22 cellular contexts compared by ENCODE assay signal in genomic region chr4:74942918-74943253, GRCh38. TPM values are rescaled to one million over a fixed set of nuclear protein-coding genes. Genes with fewer than 3 reads are reported as not detected.
DNase-seq lines count a peak whose midpoint lies in the region; ATAC-seq, FAIRE-seq and TF ChIP-seq lines count a peak whose summit lies in the region.
"Had no signal": no experiment of that assay in that cellular context is flagged by ENCODE, and none has a peak within 500 bp of the region (broad histone marks: within the 10 kb centered on the region; RNA-seq: fewer than 3 reads in every experiment).

No MANE protein-coding gene starts in this region.

- no peaks in the 10 kb centered on the region for H3K79me2 ChIP-seq in H1 (ENCODE audit: control insufficient read depth in 1 of 2, insufficient read depth in 2 of 2, low read length in 2 of 2)

- H2BK120ac ChIP-seq in H1 (replicated peaks; ENCODE audit: low read depth, low read length) = no peak overlapping the region

- no peak overlapping the region for H4K8ac ChIP-seq in H1 (ENCODE audit: extremely low read depth, insufficient read depth, low read length)

- intact Hi-C loops in tibial artery (cut with DNase I; ENCODE audit: low total_unique reads) = no loop called here

- ATAC-seq in HG02884 (IDR thresholded peaks at IDR 0.05; ENCODE audit: unreplicated experiment) (peak; percentile 55), HG02981 (IDR thresholded peaks at IDR 0.05; ENCODE audit: unreplicated experiment) (no peak)

- TF ChIP-seq CTCF in H1 (IDR thresholded peaks at IDR 0.05; ENCODE audit: control extremely low read depth in 1 of 3, insufficient read depth in 1 of 3, low read depth in 1 of 3, low read length in 3 of 3) = no peak
- TF ChIP-seq CTCF in tibial artery (IDR thresholded peaks at IDR 0.05) = no peak

- FAIRE-seq in H1 (lab: Jason Lieb, UNC) = no peak
- FAIRE-seq: H54 had no signal

- no peak overlapping the region for H3K23ac ChIP-seq in H1 (ENCODE audit: insufficient read length)

- H3K4me1 ChIP-seq in H1 (replicated peaks in 1 of 4; ENCODE audit: control insufficient read depth in 3 of 4, insufficient read depth in 4 of 4, low read length in 3 of 4) (peaks cover 0 to 2% (median 0%) of the 10 kb centered on the region in 4 experiments; a peak in 1 of 7 replicates), tibial artery (peaks cover 0 to 74% (median 5%) of the 10 kb centered on the region in 4 donors)
- H3K4me1 ChIP-seq: SJSA1 had no signal

- H2AFZ ChIP-seq in H1 (ENCODE audit: low read length) = no peak overlapping the region

- H3K9me3 ChIP-seq in H1 (ENCODE audit: insufficient read depth in 2 of 2, low read depth in 1 of 2, low read length in 1 of 2) = no peaks in the 10 kb centered on the region
- H3K9me3 ChIP-seq in tibial artery = no peaks in the 10 kb centered on the region
- H3K9me3 ChIP-seq: MG63, SJSA1 had no signal

- no peaks in the 10 kb centered on the region for H3K79me1 ChIP-seq in H1 (ENCODE audit: low read depth, low read length)

- H3K9ac ChIP-seq in H1 (replicated peaks in 1 of 4; ENCODE audit: extremely low read depth in 1 of 4, low read depth in 3 of 4, low read length in 3 of 4) = no peak overlapping the region

- peaks cover 3% of the 10 kb centered on the region for H3K27me3 Mint-ChIP-seq in activated naive CD4-positive, alpha-beta T cell treated with anti-CD3 and anti-CD28 coated beads, Interleukin-2, amount 10 ng/mL, durations not matched to agents 7 days and 5 days
- H3K27me3 Mint-ChIP-seq: B cell had no signal

- no peak overlapping the region for H3K4ac ChIP-seq in H1 (replicated peaks; ENCODE audit: insufficient read length, low read depth, low read length)

- no peak for TF ChIP-seq EP300 in H1 (IDR thresholded peaks at IDR 0.05; ENCODE audit: borderline replicate concordance in 1 of 2, low read depth in 2 of 2, low read length in 2 of 2)

- H2BK15ac ChIP-seq in H1 (ENCODE audit: low read length) = no peak overlapping the region

- no peak overlapping the region for H3K4me3 Mint-ChIP-seq in activated naive CD4-positive, alpha-beta T cell treated with anti-CD3 and anti-CD28 coated beads, Interleukin-2, amount 10 ng/mL, durations not matched to agents 7 days and 5 days
- H3K4me3 Mint-ChIP-seq: B cell; CD4-positive, alpha-beta T cell had no signal

- H4K91ac ChIP-seq in H1 (replicated peaks; ENCODE audit: insufficient read length, low read length) = no peak overlapping the region

- TF ChIP-seq POLR2A in H1 (IDR thresholded peaks at IDR 0.05; ENCODE audit: control extremely low read depth in 1 of 2, low read depth in 2 of 2, low read length in 2 of 2) = no peak

- no peak overlapping the region for H4K5ac ChIP-seq in H1 (ENCODE audit: insufficient read length, low read depth, low read length)

- CTCF ChIA-PET in H1 (lab: Charles Lee; ENCODE audit: partially characterized antibody) = interaction anchor here (1.0 to 3.1 kb wide), 4 partner anchors 9 to 347 kb away, joined by 3 to 21 read pairs (median 6); partner anchors contain the start of gene PARM1
- CTCF ChIA-PET in activated naive CD4-positive, alpha-beta T cell treated with anti-CD3 and anti-CD28 coated beads, Interleukin-2, amount 10 ng/mL, durations not matched to agents 7 days and 5 days (lab: Charles Lee) = no interaction called here

- H3K27ac ChIP-seq in H1 (ENCODE audit: low read depth, low read length) (no peak overlapping the region), tibial artery (peak overlapping the region; percentile 15 to 49)
- H3K27ac ChIP-seq: 22Rv1, SJSA1 had no signal

- H3K18ac ChIP-seq in H1 (ENCODE audit: extremely low read depth, low read length) = no peak overlapping the region

- H3K4me1 Mint-ChIP-seq in activated naive CD4-positive, alpha-beta T cell treated with anti-CD3 and anti-CD28 coated beads, Interleukin-2, amount 10 ng/mL, durations not matched to agents 7 days and 5 days = no peaks in the 10 kb centered on the region

- H4K20me1 ChIP-seq in H1 (replicated peaks in 1 of 2; ENCODE audit: control insufficient read depth in 1 of 2, insufficient read depth in 2 of 2, low read length in 2 of 2) = no peaks in the 10 kb centered on the region

- H3K4me2 ChIP-seq in H1 (ENCODE audit: insufficient read depth in 1 of 2, low read depth in 2 of 2, low read length in 2 of 2) = no peak overlapping the region

- DNase-seq in DMS53 (lab: John Stamatoyannopoulos, UW) (peak; percentile 30), DMS53 treated with DMSO at 0.1 percent for 48 hours (lab: John Stamatoyannopoulos, UW; ENCODE audit: unreplicated experiment) (no peak), H1 (ENCODE audit: low read depth in 1 of 2, low spot score in 2 of 2) (no peak), tibial artery (no peak)
- DNase-seq in activated naive CD4-positive, alpha-beta T cell treated with anti-CD3 and anti-CD28 coated beads, Interleukin-2, amount 10 ng/mL, durations not matched to agents 7 days and 5 days = no peak
- DNase-seq in activated effector memory CD4-positive, alpha-beta T cell treated with anti-CD3 and anti-CD28 coated beads, Interleukin-2, amount 50 U/mL, for 16 hours = no peak
- DNase-seq: Calu3; CD4-positive, alpha-beta T cell; DMS79; MG63; NCI-H1436; NCI-H2029; NCI-H2171 treated with DMSO at 0.1 percent for 48 hours; NCI-H446 treated with DMSO at 0.1 percent for 48 hours; NCI-H748 treated with DMSO at 0.1 percent for 48 hours had no signal

- no peak overlapping the region for H2BK12ac ChIP-seq in H1 (ENCODE audit: low read depth, low read length)

- no peaks in the 10 kb centered on the region for H3K36me3 ChIP-seq in H1 (ENCODE audit: control insufficient read depth in 2 of 4, insufficient read depth in 4 of 4, low read length in 3 of 4)
- no peaks in the 10 kb centered on the region for H3K36me3 ChIP-seq in tibial artery
- H3K36me3 ChIP-seq: MG63, SJSA1 had no signal

- no peak overlapping the region for H2BK5ac ChIP-seq in H1 (ENCODE audit: low read depth, low read length)

- H2AK5ac ChIP-seq in H1 (ENCODE audit: low read depth, low read length) = no peak overlapping the region

- no peaks in the 10 kb centered on the region for H3K23me2 ChIP-seq in H1 (ENCODE audit: low read depth, low read length)

- 92% methylated on average over 3 of the region's 3 CpGs; no CpG with 5 or more reads in 1 of the 2 experiments for WGBS in H1 (ENCODE audit: extremely low coverage in 1 of 2, insufficient coverage in 1 of 2, insufficient read length in 1 of 2, insufficient replicate concordance in 2 of 2, low coverage in 1 of 2, low lambda C conversion rate in 2 of 2, missing lambda C conversion rate in 1 of 2), 2 experiments

- H2BK20ac ChIP-seq in H1 (ENCODE audit: low read length) = peak overlapping the region; percentile 27; the same call in 1 of the 2 replicates

- no peaks in the 10 kb centered on the region for H3K9me3 Mint-ChIP-seq in activated naive CD4-positive, alpha-beta T cell treated with anti-CD3 and anti-CD28 coated beads, Interleukin-2, amount 10 ng/mL, durations not matched to agents 7 days and 5 days
- H3K9me3 Mint-ChIP-seq: CD4-positive, alpha-beta T cell had no signal

- H3K27me3 ChIP-seq in H1 (replicated peaks in 1 of 4; ENCODE audit: control insufficient read depth in 3 of 4, extremely low read depth in 1 of 4, insufficient read depth in 3 of 4, low read length in 3 of 4) (no peaks in the 10 kb centered on the region), tibial artery (no peaks in the 10 kb centered on the region)

- H3K56ac ChIP-seq in H1 (replicated peaks; ENCODE audit: insufficient read length, low read depth, low read length) = no peak overlapping the region

- TF ChIP-seq RAD21 in H1 (IDR thresholded peaks at IDR 0.05 in 1 of 2, conservative IDR thresholded peaks at IDR 0.05 in 1 of 2; ENCODE audit: low read depth in 2 of 2, low read length in 2 of 2) = no peak

- H3K14ac ChIP-seq in H1 (ENCODE audit: insufficient read length) = no peak overlapping the region

- H3K27ac Mint-ChIP-seq in activated naive CD4-positive, alpha-beta T cell treated with anti-CD3 and anti-CD28 coated beads, Interleukin-2, amount 10 ng/mL, durations not matched to agents 7 days and 5 days = no peak overlapping the region
- H3K27ac Mint-ChIP-seq: B cell; CD4-positive, alpha-beta T cell had no signal

- no peaks in the 10 kb centered on the region for H3K36me3 Mint-ChIP-seq in activated naive CD4-positive, alpha-beta T cell treated with anti-CD3 and anti-CD28 coated beads, Interleukin-2, amount 10 ng/mL, durations not matched to agents 7 days and 5 days

- POLR2A ChIA-PET in H1 (lab: Charles Lee; ENCODE audit: partially characterized antibody) = interaction anchor here (1.0 kb wide), 1 partner anchor 10 kb away, joined by 3 read pairs; the partner anchor contains the start of gene PARM1

- H3K4me3 ChIP-seq in H1 (ENCODE audit: extremely low read depth in 1 of 4, insufficient read depth in 2 of 4, low read depth in 3 of 4, low read length in 4 of 4) (no peak overlapping the region), tibial artery (no peak overlapping the region)
- H3K4me3 ChIP-seq: MG63, SJSA1 had no signal

TF ChIP-seq in H1, 55 proteins besides CTCF, POLR2A, EP300 and RAD21 (continues in another document):
- TF ChIP-seq SAP30 (IDR thresholded peaks at IDR 0.05; ENCODE audit: insufficient read depth, insufficient replicate concordance, low read length) (no peak), CHD1 (IDR thresholded peaks at IDR 0.05; ENCODE audit: low read depth, low read length) (no peak), CEBPB (IDR thresholded peaks at IDR 0.05; ENCODE audit: low read depth, low read length) (no peak), YY1 (IDR thresholded peaks at IDR 0.05; ENCODE audit: low read depth, low read length) (no peak), GTF2F1 (IDR thresholded peaks at IDR 0.05; ENCODE audit: borderline replicate concordance, low read depth, low read length) (no peak), SUZ12 (IDR thresholded peaks at IDR 0.05; ENCODE audit: low read length) (no peak), KDM4A (IDR thresholded peaks at IDR 0.05; ENCODE audit: low read depth, low read length, severe bottlenecking) (no peak), RNF2 (IDR thresholded peaks at IDR 0.05; ENCODE audit: borderline replicate concordance, low read depth, low read length, missing control alignments, poor library complexity, severe bottlenecking) (no peak)
- TF ChIP-seq, protein P1, sequence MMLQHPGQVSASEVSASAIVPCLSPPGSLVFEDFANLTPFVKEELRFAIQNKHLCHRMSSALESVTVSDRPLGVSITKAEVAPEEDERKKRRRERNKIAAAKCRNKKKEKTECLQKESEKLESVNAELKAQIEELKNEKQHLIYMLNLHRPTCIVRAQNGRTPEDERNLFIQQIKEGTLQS (IDR thresholded peaks at IDR 0.05; ENCODE audit: insufficient read depth, low read depth, low read length) = no peak

RNA-seq across cellular contexts. Expression of gene PARM1, which starts 10.0 kb away (rescaled TPM):
- total RNA-seq in H1 (2021; fragmentation: NEBNext Ultra II Directional; extraction: Animal tissue kit (Norgen Biotek cat#: 25700)) = 5.2 and 5.3 TPM in 2 replicates
- polyA plus RNA-seq in H1 (2011; rRNA removed) = 2.0 and 2.3 TPM in 2 replicates
- 1.7 TPM for polyA plus RNA-seq in H1 (2011; cell fraction: cytosol; rRNA removed)
- polyA plus RNA-seq in H1 (2011; cell fraction: nucleus; rRNA removed) = 1.9 TPM
- 1.9 to 3.6 TPM (median 2.9 TPM) in 4 replicates for polyA plus RNA-seq in H1 (2012, experiment 1 of 2)
- 1.1 TPM for polyA plus RNA-seq in H1 (2012, experiment 2 of 2)
- 7.2 TPM for polyA plus RNA-seq in H1 (2013, experiment 1 of 2)
- 9.0 TPM for polyA plus RNA-seq in H1 (2013, experiment 2 of 2)
- 1.7 and 2.0 TPM in 2 replicates for polyA minus RNA-seq in H1 (2011; rRNA and poly(A)+ RNA removed)
- 1.5 TPM for polyA minus RNA-seq in H1 (2011; cell fraction: cytosol; rRNA and poly(A)+ RNA removed)
- 1.9 TPM for polyA minus RNA-seq in H1 (2011; cell fraction: nucleus; rRNA and poly(A)+ RNA removed)
- total RNA-seq: G401, SJSA1 had no signal
